9 cellular contexts compared by ENCODE assay signal in genomic region chr2:37657471-37657870, GRCh38. TPM values are rescaled to one million over a fixed set of nuclear protein-coding genes. Genes with fewer than 3 reads are reported as not detected.
DNase-seq lines count a peak whose midpoint lies in the region; ATAC-seq and TF ChIP-seq lines count a peak whose summit lies in the region.
"Had no signal": no experiment of that assay in that cellular context is flagged by ENCODE, and none has a peak within 500 bp of the region (broad histone marks: within the 10 kb centered on the region; RNA-seq: fewer than 3 reads in every experiment).

No MANE protein-coding gene starts in this region.

- 57% methylated on average over 4 of the region's 4 CpGs for WGBS in mammary epithelial cell (ENCODE audit: low coverage, missing lambda C conversion rate)

- dilution Hi-C loops in mammary epithelial cell (cut with HindIII; ENCODE audit: low sequenced_read_pairs): loop anchor here (5.0 kb wide), 1 partner anchor 35 kb away; no protein-coding TSS in a partner anchor

- H3K4me3 Mint-ChIP-seq in naive thymus-derived CD8-positive, alpha-beta T cell: peak overlapping the region in 8 of 10 donors; percentile 0 to 81 (median 66)

- H3K79me2 ChIP-seq in ACC112 (ENCODE audit: control insufficient read depth, insufficient read depth, low read length, unreplicated experiment) (peaks cover 99% of the 10 kb centered on the region), mammary epithelial cell (ENCODE audit: insufficient read depth, low read length) (peaks cover 100% of the 10 kb centered on the region)

- peak; percentile 23 for DNase-seq in mammary epithelial cell
- no peak for DNase-seq in naive thymus-derived CD8-positive, alpha-beta T cell
- no peak for DNase-seq in left colon
- no peak for DNase-seq in NCI-H2107 (lab: John Stamatoyannopoulos, UW)
- DNase-seq in AG08395 (ENCODE audit: low spot score): no peak

- peak overlapping the region; percentile 86 to 95 (median 92) for H3K27ac Mint-ChIP-seq in naive thymus-derived CD8-positive, alpha-beta T cell

- peaks cover 0 to 34% (median 7%) of the 10 kb centered on the region in 3 donors for H3K36me3 Mint-ChIP-seq in naive thymus-derived CD8-positive, alpha-beta T cell

- H4K20me1 ChIP-seq in mammary epithelial cell (ENCODE audit: insufficient read depth, low read length): no peaks in the 10 kb centered on the region

- H3K9me3 ChIP-seq in HUES6 (ENCODE audit: control insufficient read depth, insufficient read depth, low read depth, low read length): no peaks in the 10 kb centered on the region
- H3K9me3 ChIP-seq in mammary epithelial cell (replicated peaks; ENCODE audit: insufficient read depth, low read length): no peaks in the 10 kb centered on the region

- no peaks in the 10 kb centered on the region for H3K27me3 ChIP-seq in ACC112 (ENCODE audit: insufficient read depth, low read length)
- peaks cover 5% of the 10 kb centered on the region; the same call in 1 of the 2 replicates for H3K27me3 ChIP-seq in HUES6 (ENCODE audit: control insufficient read depth, insufficient read depth, low read length)
- no peaks in the 10 kb centered on the region for H3K27me3 ChIP-seq in mammary epithelial cell (ENCODE audit: insufficient read depth, low read length)

- in situ Hi-C loops in mammary epithelial cell (cut with MboI; ENCODE audit: low sequenced_read_pairs in 2 of 2): loop anchor here in 1 of 2 donors (10.0 kb wide), 1 partner anchor 243 kb away; no protein-coding TSS in a partner anchor

- no peak overlapping the region for H2AFZ ChIP-seq in ACC112 (ENCODE audit: low read length, unreplicated experiment)
- H2AFZ ChIP-seq in mammary epithelial cell (ENCODE audit: low read depth, low read length): no peak overlapping the region

- peaks cover 76% of the 10 kb centered on the region for H3K4me1 ChIP-seq in ACC112 (ENCODE audit: control insufficient read depth, insufficient read depth, low read length, unreplicated experiment)
- peaks cover 81% of the 10 kb centered on the region for H3K4me1 ChIP-seq in HUES6 (ENCODE audit: control insufficient read depth, insufficient read depth, low read length)
- peaks cover 61% of the 10 kb centered on the region for H3K4me1 ChIP-seq in mammary epithelial cell (ENCODE audit: insufficient read depth, low read length)

- no peak overlapping the region for H3K4me3 ChIP-seq in ACC112 (ENCODE audit: low read depth, low read length)
- peak overlapping the region; percentile 14 for H3K4me3 ChIP-seq in HUES6 (ENCODE audit: low read depth, low read length)
- no peak overlapping the region for H3K4me3 ChIP-seq in mammary epithelial cell (replicated peaks in 1 of 3; ENCODE audit: insufficient read depth in 1 of 3, low read depth in 2 of 3, low read length in 3 of 3)

- intact Hi-C loops in mammary epithelial cell (cut with micrococcal nuclease): no loop called here
- intact Hi-C loops in left colon (cut with DNase I, micrococcal nuclease): no loop called here

- peaks cover 62 to 100% (median 95%) of the 10 kb centered on the region in 4 donors for H3K4me1 Mint-ChIP-seq in naive thymus-derived CD8-positive, alpha-beta T cell

- H3K9me3 Mint-ChIP-seq in naive thymus-derived CD8-positive, alpha-beta T cell: no peaks in the 10 kb centered on the region
- H3K9me3 Mint-ChIP-seq: activated naive CD4-positive, alpha-beta T cell treated with anti-CD3 and anti-CD28 coated beads, Interleukin-2, amount 50 U/mL, for 24 hours had no signal

- H3K4me2 ChIP-seq in mammary epithelial cell (ENCODE audit: insufficient read depth, low read depth, low read length): peak overlapping the region; percentile 32

- H3K27me3 Mint-ChIP-seq in naive thymus-derived CD8-positive, alpha-beta T cell: no peaks in the 10 kb centered on the region
- H3K27me3 Mint-ChIP-seq: activated naive CD4-positive, alpha-beta T cell treated with anti-CD3 and anti-CD28 coated beads, Interleukin-2, amount 50 U/mL, for 24 hours had no signal

- CTCF ChIA-PET in mammary epithelial cell (lab: Charles Lee; ENCODE audit: low non-redundant PET): no interaction called here

- peak in 1 of 2 donors; percentile 23 for TF ChIP-seq CTCF in mammary epithelial cell (conservative IDR thresholded peaks at IDR 0.05 in 1 of 2, IDR thresholded peaks at IDR 0.05 in 1 of 2; ENCODE audit: extremely low read depth in 1 of 2, insufficient read depth in 1 of 2, low read depth in 1 of 2, low read length in 2 of 2)

- POLR2A ChIA-PET in naive thymus-derived CD8-positive, alpha-beta T cell (lab: Charles Lee): interaction anchor here (1.0 to 3.3 kb wide), 2 partner anchors 13 to 42 kb away, joined by 3 to 24 read pairs; partner anchors contain the start of gene CDC42EP3

- ATAC-seq in naive thymus-derived CD8-positive, alpha-beta T cell: no peak
- ATAC-seq in HG03378 (IDR thresholded peaks at IDR 0.05; ENCODE audit: unreplicated experiment) (no peak), left colon (no peak)

- H3K9ac ChIP-seq in HUES6 (ENCODE audit: low read length) (peak overlapping the region; percentile 54), mammary epithelial cell (ENCODE audit: insufficient read depth, low read length) (no peak overlapping the region)

- H3K27ac ChIP-seq in ACC112 (ENCODE audit: low read depth, low read length): peak overlapping the region; percentile 49
- H3K27ac ChIP-seq in HUES6 (ENCODE audit: low read depth, low read length): peak overlapping the region; percentile 39
- peak overlapping the region; percentile 32 for H3K27ac ChIP-seq in mammary epithelial cell (ENCODE audit: insufficient read depth, low read depth, low read length)

- H3K36me3 ChIP-seq in ACC112 (ENCODE audit: insufficient read depth, low read length) (peaks cover 23% of the 10 kb centered on the region; the same call in 1 of the 2 replicates), HUES6 (ENCODE audit: control insufficient read depth, insufficient read depth, low read length) (no peaks in the 10 kb centered on the region; the same call in 1 of the 2 replicates), mammary epithelial cell (ENCODE audit: insufficient read depth, low read length) (peaks cover 9% of the 10 kb centered on the region)

- no TSS peak for BruUV-seq in mammary epithelial cell (replicated peaks; lab: Mats Ljungman, UMichigan)

RNA-seq across cellular contexts. Expression of gene CDC42EP3, which starts 14.0 kb away (rescaled TPM):
- total RNA-seq in mammary epithelial cell (100 to 1,000 TPM in 1 of 2 donors, 10 to 100 TPM in 1; 96.7 to 276 TPM), left colon (10 to 100 TPM; 19.5 to 46.7 TPM)
- polyA plus RNA-seq in mammary epithelial cell: 84.4 TPM
- polyA minus RNA-seq in mammary epithelial cell: 192 TPM
- 10 to 100 TPM; 28.4 to 32.3 TPM for total RNA-seq in naive thymus-derived CD8-positive, alpha-beta T cell
- 10 to 100 TPM; 47.9 to 68.5 (median 52.6) TPM for polyA plus RNA-seq in naive thymus-derived CD8-positive, alpha-beta T cell
